In the genomic region with DNA sequence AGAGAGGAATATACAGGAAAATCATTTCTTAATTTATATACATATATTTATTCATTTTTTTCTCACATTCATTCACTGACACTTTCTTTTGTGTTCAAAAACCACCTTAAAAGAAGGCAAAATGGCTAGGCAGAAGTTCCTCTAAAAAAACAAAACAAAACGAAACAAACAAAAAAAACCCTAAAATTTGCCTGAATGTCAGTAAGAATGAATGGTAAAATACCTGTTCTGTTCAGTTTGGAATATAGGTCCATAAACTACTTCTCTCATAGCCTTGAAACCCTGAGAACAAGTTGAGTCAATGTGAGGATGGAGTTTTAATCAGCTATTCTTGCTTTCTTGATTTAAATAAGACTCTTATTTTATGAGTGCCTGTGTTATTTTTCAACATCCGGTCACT, we compare ENCODE assay signal across 8 cellular contexts. TPM values are rescaled to one million over a fixed set of nuclear protein-coding genes. Genes with fewer than 3 reads are reported as not detected.
"Had no signal": no experiment of that assay in that cellular context is flagged by ENCODE, and none has a peak within 500 bp of the region (broad histone marks: within the 10 kb centered on the region; RNA-seq: fewer than 3 reads in every experiment).

No MANE protein-coding gene starts in this region.

- DNase-seq: IMR-90, KBM-7, KG1 had no signal

- H3K27ac Mint-ChIP-seq: IgD-negative memory B cell had no signal

- ATAC-seq: HepG2 had no signal

- FAIRE-seq: HepG2, HTR-8/SVneo had no signal

- H3K4me3 Mint-ChIP-seq: IgD-negative memory B cell had no signal

- H3K4me1 Mint-ChIP-seq: IgD-negative memory B cell had no signal

- H3K27ac ChIP-seq: HL-60 had no signal

RNA-seq across cellular contexts. Expression of a gene that starts 30.4 kb away (rescaled TPM):
- total RNA-seq: HepG2, HT-29, IMR-90 had no signal
- polyA plus RNA-seq: HepG2, IgD-negative memory B cell, IMR-90 had no signal
